In genomic region chr14:76904740-76905569, GRCh38 we compare ENCODE assay signal across 8 cellular contexts.
DNase-seq lines count a peak whose midpoint lies in the region; ATAC-seq, FAIRE-seq and TF ChIP-seq lines count a peak whose summit lies in the region.

No MANE protein-coding gene starts in this region.

- DNase-seq in GM13976 (ENCODE audit: low spot score) (peak; percentile 76), NCI-H226 (peak; percentile 95), pancreas (peak in 1 of 6 donors; percentile 24), tibial artery (peak; percentile 62 to 81), SHP77 treated with DMSO at 0.1 percent for 48 hours (lab: John Stamatoyannopoulos, UW) (no peak)
- DNase-seq in activated CD8-positive, alpha-beta memory T cell treated with anti-CD3 and anti-CD28 coated beads for 1 hour (ENCODE audit: extremely low read depth in 1 of 2, low read depth in 1 of 2), result peak; percentile 55 to 60

- no peak for FAIRE-seq in pancreas (lab: Jason Lieb, UNC)

- in situ Hi-C loops in GM13976 (cut with MboI; ENCODE audit: low sequenced_read_pairs, unreplicated experiment), result no loop called here

- H3K4me1 ChIP-seq in esophagus (ENCODE audit: control insufficient read depth in 2 of 2, insufficient read depth in 2 of 2, low read length in 1 of 2) (peaks cover 0 to 12% of the 10 kb centered on the region in 2 donors), pancreas (no peaks in the 10 kb centered on the region), tibial artery (peaks cover 0 to 58% (median 49%) of the 10 kb centered on the region in 4 donors)

- H3K27ac ChIP-seq in esophagus (ENCODE audit: low read depth in 2 of 2, low read length in 1 of 2) (peak overlapping the region; percentile 83 to 85), pancreas (no peak overlapping the region), tibial artery (peak overlapping the region; percentile 65 to 83)

- H3K27me3 ChIP-seq in esophagus (ENCODE audit: control insufficient read depth in 1 of 2, insufficient read depth in 2 of 2, low read length in 2 of 2) (no peaks in the 10 kb centered on the region), pancreas (no peaks in the 10 kb centered on the region), tibial artery (no peaks in the 10 kb centered on the region)

- no peak overlapping the region for H3K4me3 ChIP-seq in esophagus (ENCODE audit: low read depth in 1 of 2, low read length in 2 of 2)
- H3K4me3 ChIP-seq in pancreas, result no peak overlapping the region
- H3K4me3 ChIP-seq in tibial artery, result no peak overlapping the region

- TF ChIP-seq CTCF in GM13976 (IDR thresholded peaks at IDR 0.05; ENCODE audit: borderline replicate concordance, control extremely low read depth, extremely low read depth, insufficient read depth, missing control alignments) (no peak), pancreas (IDR thresholded peaks at IDR 0.05) (no peak), tibial artery (IDR thresholded peaks at IDR 0.05) (no peak)

- intact Hi-C loops in pancreas (cut with DNase I), result no loop called here
- intact Hi-C loops in tibial artery (cut with DNase I; ENCODE audit: low total_unique reads), result no loop called here

- ATAC-seq in HG02642 (IDR thresholded peaks at IDR 0.05; ENCODE audit: poor library complexity, unreplicated experiment) (peak; percentile 87), pancreas (peak in 3 of 4 donors; percentile 70 to 82 (median 80))

- WGBS in esophagus, 2 donors, result 21 to 41% methylated on average over 14 of the region's 14 CpGs
- WGBS in pancreas, 2 donors, result 68 to 74% methylated on average over 14 of the region's 14 CpGs

- H3K9me3 ChIP-seq in esophagus (ENCODE audit: control insufficient read depth in 2 of 2, insufficient read depth in 1 of 2, low read depth in 1 of 2, low read length in 1 of 2) (no peaks in the 10 kb centered on the region), pancreas (no peaks in the 10 kb centered on the region), tibial artery (no peaks in the 10 kb centered on the region)

- H3K36me3 ChIP-seq in esophagus (ENCODE audit: control insufficient read depth in 2 of 2, insufficient read depth in 2 of 2, low read length in 1 of 2), result no peaks in the 10 kb centered on the region
- no peaks in the 10 kb centered on the region for H3K36me3 ChIP-seq in pancreas
- no peaks in the 10 kb centered on the region for H3K36me3 ChIP-seq in tibial artery

Comparison
In these comparisons a context has a peak if more than half of its experiments do, and no peak if none do; other contexts are left out.
1. H3K27ac ChIP-seq: peak in esophagus (2 of 2) and tibial artery (2 of 2); none in pancreas (0 of 4).